9 cellular contexts compared by ENCODE assay signal in the genomic region with DNA sequence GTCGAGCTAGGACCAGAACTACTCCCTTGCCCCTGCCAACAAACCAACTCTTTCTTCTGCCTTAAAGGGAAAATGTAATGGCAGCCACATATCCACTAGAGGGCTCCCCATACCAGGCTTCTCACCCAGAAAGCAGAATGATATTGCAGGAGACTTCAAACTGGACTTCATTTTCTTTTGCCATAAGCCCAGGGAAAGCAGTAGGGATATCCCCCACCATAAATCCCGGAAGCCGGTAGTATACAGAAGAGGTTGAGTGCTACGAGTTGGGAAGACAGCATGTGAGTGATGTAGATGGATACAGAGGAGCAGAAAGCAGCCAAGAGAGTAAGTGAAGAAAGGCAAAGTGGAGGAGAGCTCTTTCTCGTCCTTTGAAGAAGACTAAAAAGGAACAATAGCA. TPM values are rescaled to one million over a fixed set of nuclear protein-coding genes. Genes with fewer than 3 reads are reported as not detected.
DNase-seq lines count a peak whose midpoint lies in the region; ATAC-seq and TF ChIP-seq lines count a peak whose summit lies in the region.
"Had no signal": no experiment of that assay in that cellular context is flagged by ENCODE, and none has a peak within 500 bp of the region (broad histone marks: within the 10 kb centered on the region; RNA-seq: fewer than 3 reads in every experiment).

No MANE protein-coding gene starts in this region.

- no peaks in the 10 kb centered on the region for H3K27me3 ChIP-seq in naive thymus-derived CD4-positive, alpha-beta T cell (ENCODE audit: control insufficient read depth in 2 of 2, insufficient read depth in 2 of 2, low read length in 2 of 2)

- no peak overlapping the region for H3K4me3 ChIP-seq in epithelial cell of proximal tubule (ENCODE audit: low read depth, low read length)
- no peak overlapping the region for H3K4me3 ChIP-seq in naive thymus-derived CD4-positive, alpha-beta T cell (ENCODE audit: low read length)

- H3K4me3 Mint-ChIP-seq in naive thymus-derived CD4-positive, alpha-beta T cell, result no peak overlapping the region
- H3K4me3 Mint-ChIP-seq in stimulated activated naive CD8-positive, alpha-beta T cell treated with anti-CD3 and anti-CD28 coated beads, Interleukin-15, amount 100 ng/mL, for 72 hours, result no peak overlapping the region
- H3K4me3 Mint-ChIP-seq: T-helper 1 cell treated with Interleukin-12 subunit alpha and Interleukin-12 subunit beta and Interleukin-4 antibody, amounts not matched to agents 30 μg/mL and 1 μg/mL, for 36 hours had no signal

- H3K27me3 Mint-ChIP-seq in naive thymus-derived CD4-positive, alpha-beta T cell, result peaks cover 0 to 43% (median 6%) of the 10 kb centered on the region in 5 donors
- no peaks in the 10 kb centered on the region for H3K27me3 Mint-ChIP-seq in stimulated activated naive CD8-positive, alpha-beta T cell treated with anti-CD3 and anti-CD28 coated beads, Interleukin-15, amount 100 ng/mL, for 72 hours

- peak; percentile 95 for TF ChIP-seq CTCF in epithelial cell of proximal tubule (conservative IDR thresholded peaks at IDR 0.05; ENCODE audit: low read depth, low read length)

- CTCF ChIA-PET in naive thymus-derived CD4-positive, alpha-beta T cell (lab: Charles Lee), result interaction anchor here (0.7 to 4.6 kb wide), 27 partner anchors 11 to 577 kb away, joined by 3 to 89 read pairs (median 4); partner anchors contain the start of genes ATL3 and PLAAT4

- peaks cover 4 to 21% (median 9%) of the 10 kb centered on the region in 11 donors for H3K9me3 Mint-ChIP-seq in naive thymus-derived CD4-positive, alpha-beta T cell
- H3K9me3 Mint-ChIP-seq in stimulated activated naive CD8-positive, alpha-beta T cell treated with anti-CD3 and anti-CD28 coated beads, Interleukin-15, amount 100 ng/mL, for 72 hours, result peaks cover 9 to 14% of the 10 kb centered on the region in 2 donors

- peak; percentile 82 for ATAC-seq in naive thymus-derived CD4-positive, alpha-beta T cell
- peak; percentile 68 for ATAC-seq in stimulated activated naive CD8-positive, alpha-beta T cell treated with anti-CD3 and anti-CD28 coated beads, Interleukin-15, amount 100 ng/mL, for 72 hours
- no peak for ATAC-seq in GM21619 (IDR thresholded peaks at IDR 0.05; ENCODE audit: unreplicated experiment)

- no peak overlapping the region for H3K27ac ChIP-seq in naive thymus-derived CD4-positive, alpha-beta T cell (ENCODE audit: low read depth, low read length)

- peak; percentile 73 for DNase-seq in Caki2 (ENCODE audit: low read depth)
- peak; percentile 92 for DNase-seq in HuH-7.5 (ENCODE audit: low spot score)
- peak; percentile 26 for DNase-seq in NOMO-1 treated with dmso at 0.1 percent for 144 hours (lab: John Stamatoyannopoulos, UW; ENCODE audit: unreplicated experiment)
- DNase-seq in activated CD8-positive, alpha-beta memory T cell treated with anti-CD3 and anti-CD28 coated beads, Interleukin-2, amount 50 U/mL, for 24 hours (ENCODE audit: extremely low read depth), result peak; percentile 3
- peak; percentile 39 for DNase-seq in epithelial cell of proximal tubule (ENCODE audit: low read depth)
- peak; percentile 20 to 74 (median 65) for DNase-seq in naive thymus-derived CD4-positive, alpha-beta T cell
- peak; percentile 53 to 59 for DNase-seq in stimulated activated naive CD8-positive, alpha-beta T cell treated with anti-CD3 and anti-CD28 coated beads, Interleukin-15, amount 100 ng/mL, for 72 hours

- peaks cover 0 to 9% (median 0%) of the 10 kb centered on the region in 3 experiments for H3K9me3 ChIP-seq in naive thymus-derived CD4-positive, alpha-beta T cell (ENCODE audit: control insufficient read depth in 2 of 3, low read length in 3 of 3)

- H3K4me1 Mint-ChIP-seq in naive thymus-derived CD4-positive, alpha-beta T cell, result no peaks in the 10 kb centered on the region
- no peaks in the 10 kb centered on the region for H3K4me1 Mint-ChIP-seq in stimulated activated naive CD8-positive, alpha-beta T cell treated with anti-CD3 and anti-CD28 coated beads, Interleukin-15, amount 100 ng/mL, for 72 hours

- in situ Hi-C loops in Caki2 (cut with HindIII; ENCODE audit: low pct_unique_long_range_greater_than_20kb, low sequenced_read_pairs), result no loop called here

- intact Hi-C loops in naive thymus-derived CD4-positive, alpha-beta T cell (cut with micrococcal nuclease), result loop anchor here (1.0 to 10.0 kb wide), 9 partner anchors 52 to 444 kb away; partner anchors contain the start of gene PLAAT4 (in 1 of the 2)

- H3K4me1 ChIP-seq in naive thymus-derived CD4-positive, alpha-beta T cell (ENCODE audit: control insufficient read depth in 2 of 2, insufficient read depth in 2 of 2, low read length in 2 of 2), result no peaks in the 10 kb centered on the region

- H3K36me3 ChIP-seq in naive thymus-derived CD4-positive, alpha-beta T cell (ENCODE audit: control insufficient read depth in 2 of 3, insufficient read depth in 3 of 3, low read length in 3 of 3), result no peaks in the 10 kb centered on the region

- H3K27ac Mint-ChIP-seq in naive thymus-derived CD4-positive, alpha-beta T cell, result no peak overlapping the region
- H3K27ac Mint-ChIP-seq in stimulated activated naive CD8-positive, alpha-beta T cell treated with anti-CD3 and anti-CD28 coated beads, Interleukin-15, amount 100 ng/mL, for 72 hours, result no peak overlapping the region
- H3K27ac Mint-ChIP-seq: T-helper 1 cell treated with Interleukin-12 subunit alpha and Interleukin-12 subunit beta and Interleukin-4 antibody, amounts not matched to agents 30 μg/mL and 1 μg/mL, for 36 hours had no signal

- POLR2A ChIA-PET in naive thymus-derived CD4-positive, alpha-beta T cell (lab: Charles Lee), result interaction anchor here (0.8 to 1.3 kb wide), 5 partner anchors 13 to 244 kb away, joined by 3 to 9 read pairs (median 3); partner anchors contain the start of gene PLAAT4

- H3K36me3 Mint-ChIP-seq in naive thymus-derived CD4-positive, alpha-beta T cell, result peaks cover 2 to 6% (median 4%) of the 10 kb centered on the region in 5 donors

RNA-seq across cellular contexts. Expression of gene PLAAT5, which starts 12.1 kb away (rescaled TPM):
- total RNA-seq in Caki2 (2014; rRNA removed; shearing (Covaris generic); ENCODE audit: low replicate concordance), result 0.87 and 2.3 TPM in 2 replicates
- total RNA-seq in epithelial cell of proximal tubule, result 0.06 and 1.6 TPM in 2 replicates
- 1 to 10 TPM in 1 of 5 experiments, not detected in 4; 1.1 TPM for total RNA-seq in naive thymus-derived CD4-positive, alpha-beta T cell
- not detected for polyA plus RNA-seq in naive thymus-derived CD4-positive, alpha-beta T cell

RNA-seq across cellular contexts. Expression of gene LGALS12, which starts 27.0 kb away (rescaled TPM):
- not detected in 2 replicates for total RNA-seq in Caki2 (2014; rRNA removed; shearing (Covaris generic); ENCODE audit: low replicate concordance)
- 0.07 TPM in 1 of 2 replicates, not detected in the other for total RNA-seq in epithelial cell of proximal tubule
- 1 to 10 TPM in 1 of 5 experiments, not detected in 4; 1.3 TPM for total RNA-seq in naive thymus-derived CD4-positive, alpha-beta T cell
- not detected for polyA plus RNA-seq in naive thymus-derived CD4-positive, alpha-beta T cell

RNA-seq across cellular contexts. Expression of gene PLAAT4, which starts 57.7 kb away (rescaled TPM):
- total RNA-seq in Caki2 (2014; rRNA removed; shearing (Covaris generic); ENCODE audit: low replicate concordance), result 57.7 and 64.5 TPM in 2 replicates
- total RNA-seq in epithelial cell of proximal tubule, result 31.7 and 32.7 TPM in 2 replicates
- 100 to 1,000 TPM in 4 of 5 experiments, 10 to 100 TPM in 1; 96.2 to 170 (median 122) TPM for total RNA-seq in naive thymus-derived CD4-positive, alpha-beta T cell
- 100 to 1,000 TPM; 430 to 468 TPM for polyA plus RNA-seq in naive thymus-derived CD4-positive, alpha-beta T cell

Comparison
In these comparisons a context has a peak if more than half of its experiments do, and no peak if none do; other contexts are left out.
1. DNase-seq: peak in every context shown above with its lines; median percentile 92 in HuH-7.5; 73 in Caki2; 65 in naive thymus-derived CD4-positive, alpha-beta T cell; 56 in stimulated activated naive CD8-positive, alpha-beta T cell treated with anti-CD3 and anti-CD28 coated beads, Interleukin-15, amount 100 ng/mL, for 72 hours; 39 in epithelial cell of proximal tubule; 26 in NOMO-1 treated with dmso at 0.1 percent for 144 hours; 3 in activated CD8-positive, alpha-beta memory T cell treated with anti-CD3 and anti-CD28 coated beads, Interleukin-2, amount 50 U/mL, for 24 hours.